ENCODE assay signal across 14 cellular contexts in genomic region chr10:81031774-81032173, GRCh38.
A peak's percentile ranks its signal among the peaks of the same experiment; 100 is the strongest.
DNase-seq lines count a peak whose midpoint lies in the region; ATAC-seq and TF ChIP-seq lines count a peak whose summit lies in the region.
"Had no signal": no experiment of that assay in that cellular context is flagged by ENCODE, and none has a peak within 500 bp of the region (broad histone marks: within the 10 kb centered on the region; RNA-seq: fewer than 3 reads in every experiment).

No MANE protein-coding gene starts in this region.

- peak; percentile 65 for ATAC-seq in GM18867 (IDR thresholded peaks at IDR 0.05; ENCODE audit: unreplicated experiment)
- peak; percentile 87 for ATAC-seq in GM21447 (IDR thresholded peaks at IDR 0.05; ENCODE audit: unreplicated experiment)
- peak; percentile 69 for ATAC-seq in HG02973 (IDR thresholded peaks at IDR 0.05; ENCODE audit: unreplicated experiment)
- peak; percentile 75 for ATAC-seq in HG03558 (IDR thresholded peaks at IDR 0.05; ENCODE audit: extremely low read depth, unreplicated experiment)
- ATAC-seq in stimulated activated naive CD8-positive, alpha-beta T cell treated with anti-CD3 and anti-CD28 coated beads, Interleukin-15, Interleukin-2, amounts not matched to agents 100 U/mL and 50 U/mL, for 24 hours = no peak
- ATAC-seq: mucosa of descending colon; psoas muscle; stimulated activated memory B cell treated with anti-CD40 and anti-IgM and Interleukin-4, amounts not matched to agents 10 μg/mL and 1 μg/mL and 100 μg/mL, for 72 hours had no signal

- H3K4me1 Mint-ChIP-seq in progenitor cell of endocrine pancreas (ENCODE audit: low read depth) = no peaks in the 10 kb centered on the region
- H3K4me1 Mint-ChIP-seq: stimulated activated memory B cell treated with anti-CD40 and anti-IgM and Interleukin-4, amounts not matched to agents 10 μg/mL and 1 μg/mL and 100 μg/mL, for 72 hours had no signal

- no peak for TF ChIP-seq CTCF in progenitor cell of endocrine pancreas (IDR thresholded peaks at IDR 0.05; ENCODE audit: unreplicated experiment)

- no peaks in the 10 kb centered on the region for H3K36me3 Mint-ChIP-seq in progenitor cell of endocrine pancreas (ENCODE audit: insufficient read depth)
- H3K36me3 Mint-ChIP-seq: stimulated activated memory B cell treated with anti-CD40 and anti-IgM and Interleukin-4, amounts not matched to agents 10 μg/mL and 1 μg/mL and 100 μg/mL, for 72 hours had no signal

- no peaks in the 10 kb centered on the region for H3K27me3 Mint-ChIP-seq in progenitor cell of endocrine pancreas
- H3K27me3 Mint-ChIP-seq: stimulated activated memory B cell treated with anti-CD40 and anti-IgM and Interleukin-4, amounts not matched to agents 10 μg/mL and 1 μg/mL and 100 μg/mL, for 72 hours had no signal

- H3K9me3 Mint-ChIP-seq in progenitor cell of endocrine pancreas (ENCODE audit: low read depth) = peaks cover 6% of the 10 kb centered on the region

- no peak for DNase-seq in progenitor cell of endocrine pancreas (ENCODE audit: low spot score, unreplicated experiment)
- DNase-seq in anterior cingulate cortex (lab: John Stamatoyannopoulos, UW) = no peak
- no peak for DNase-seq in GOT3 (lab: John Stamatoyannopoulos, UW)
- DNase-seq in stimulated activated naive CD8-positive, alpha-beta T cell treated with anti-CD3 and anti-CD28 coated beads, Interleukin-15, Interleukin-2, amounts not matched to agents 100 U/mL and 50 U/mL, for 24 hours = no peak
- DNase-seq: GF-D8; mucosa of descending colon; NCI-H2171; psoas muscle; stimulated activated CD4-positive, alpha-beta T cell treated with anti-CD3 and anti-CD28 coated beads, Interleukin-1b, Interleukin-23, amount 100 ng/mL, for 48 hours had no signal

- no peak overlapping the region for H3K4me3 Mint-ChIP-seq in progenitor cell of endocrine pancreas (ENCODE audit: low read depth)
- H3K4me3 Mint-ChIP-seq: stimulated activated memory B cell treated with anti-CD40 and anti-IgM and Interleukin-4, amounts not matched to agents 10 μg/mL and 1 μg/mL and 100 μg/mL, for 72 hours had no signal

- H3K27ac Mint-ChIP-seq in progenitor cell of endocrine pancreas = no peak overlapping the region
- H3K27ac Mint-ChIP-seq: stimulated activated memory B cell treated with anti-CD40 and anti-IgM and Interleukin-4, amounts not matched to agents 10 μg/mL and 1 μg/mL and 100 μg/mL, for 72 hours had no signal
